In the genomic region with DNA sequence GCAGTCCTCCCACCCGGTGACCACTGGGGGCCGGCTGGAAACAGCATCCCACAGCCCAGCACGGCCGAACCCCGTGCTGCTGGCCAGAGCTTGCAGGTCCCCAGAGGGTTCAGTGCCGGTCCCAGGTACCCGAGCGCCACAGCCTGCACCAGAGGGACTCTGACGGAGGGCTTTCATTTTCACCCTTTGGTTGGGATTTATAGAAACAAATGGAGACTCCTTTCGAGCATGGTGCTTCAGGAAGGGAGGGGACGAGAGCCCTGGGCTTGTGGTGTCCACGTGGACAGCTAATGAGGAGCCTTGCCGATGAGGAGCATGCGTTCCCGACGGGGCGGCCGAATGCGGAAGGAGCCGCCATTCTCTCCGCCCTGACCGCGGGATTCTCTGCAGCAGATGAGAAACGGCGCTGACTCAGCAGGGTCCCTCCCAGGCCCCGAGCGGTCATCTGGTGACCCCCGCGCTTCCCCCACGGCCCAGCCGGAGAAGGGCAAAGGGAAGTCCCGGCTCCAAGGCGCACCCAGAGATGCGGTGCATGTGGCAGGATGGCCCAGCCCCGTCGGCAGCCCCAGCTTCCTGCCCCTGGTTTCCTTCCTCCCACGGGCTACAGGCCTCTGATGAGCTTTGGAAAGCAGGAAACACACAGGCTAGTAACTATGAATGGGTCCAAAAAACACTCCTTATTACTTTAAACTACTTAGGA, we compare ENCODE assay signal across 8 cellular contexts. TPM values are rescaled to one million over a fixed set of nuclear protein-coding genes. Genes with fewer than 3 reads are reported as not detected.
DNase-seq lines count a peak whose midpoint lies in the region; ATAC-seq and TF ChIP-seq lines count a peak whose summit lies in the region.

No MANE protein-coding gene starts in this region.

- intact Hi-C loops in heart left ventricle (cut with DNase I), result loop anchor here in 1 of 10 donors (2.0 kb wide), 1 partner anchor 199 kb away; no protein-coding TSS in a partner anchor

- H3K36me3 ChIP-seq in BJ (ENCODE audit: control insufficient read depth, insufficient read depth, low read length) (peaks cover 28% of the 10 kb centered on the region), heart left ventricle (peaks cover 0 to 65% (median 24%) of the 10 kb centered on the region in 9 donors)

- no peaks in the 10 kb centered on the region for H3K9me3 ChIP-seq in heart left ventricle

- H3K27me3 ChIP-seq in BJ (ENCODE audit: control insufficient read depth, insufficient read depth, low read length) (no peaks in the 10 kb centered on the region), heart left ventricle (no peaks in the 10 kb centered on the region)

- POLR2A ChIA-PET in BJ (lab: Charles Lee), result no interaction called here

- H3K4me3 ChIP-seq in BJ (ENCODE audit: low read depth, low read length) (peak overlapping the region; percentile 11; the same call in 1 of the 2 replicates), heart left ventricle (peak overlapping the region in 11 of 12 donors; percentile 23 to 58 (median 43))

- TF ChIP-seq CTCF in BJ (IDR thresholded peaks at IDR 0.05; ENCODE audit: insufficient read depth, low read depth, low read length), result 0 out of 2 replicates have a peak, but pooled peaks have one; percentile 6
- no peak for TF ChIP-seq CTCF in heart left ventricle (IDR thresholded peaks at IDR 0.05)

- ATAC-seq in heart left ventricle (peak; percentile 66 to 93 (median 88)), GM18870 (IDR thresholded peaks at IDR 0.05; ENCODE audit: unreplicated experiment) (no peak), HG02763 (IDR thresholded peaks at IDR 0.05; ENCODE audit: unreplicated experiment) (no peak)

- DNase-seq in BJ (ENCODE audit: low read depth) (no peak), NOMO-1 (lab: John Stamatoyannopoulos, UW; ENCODE audit: unreplicated experiment in 2 of 2) (peak; percentile 70 to 71), heart left ventricle (peak; percentile 86 to 92 (median 89)), NCI-H748 treated with DMSO at 0.1 percent for 48 hours (lab: John Stamatoyannopoulos, UW) (no peak)
- peak; percentile 85 for DNase-seq in activated effector memory CD4-positive, alpha-beta T cell treated with anti-CD3 and anti-CD28 coated beads, Interleukin-2, amount 50 U/mL, for 16 hours
- DNase-seq in stimulated activated CD4-positive, alpha-beta T cell treated with anti-CD3 and anti-CD28 coated beads, Interleukin-12 subunit alpha, Interleukin-12 subunit beta, amount 100 ng/mL, for 48 hours (ENCODE audit: low read depth in 2 of 3, low spot score in 1 of 3), result peak; percentile 52 to 65 (median 62)

- peak overlapping the region; percentile 71 to 94 (median 82) for H3K27ac ChIP-seq in heart left ventricle

- TF ChIP-seq POLR2A in heart left ventricle (IDR thresholded peaks at IDR 0.05), result no peak

- CTCF ChIA-PET in BJ (lab: Yijun Ruan, JAX), result interaction anchor here (1.1 kb wide), 1 partner anchor 17 kb away, joined by 3 read pairs; no protein-coding TSS in a partner anchor

- peaks cover 4 to 55% (median 28%) of the 10 kb centered on the region in 12 donors for H3K4me1 ChIP-seq in heart left ventricle

- WGBS in heart left ventricle, 4 donors, result 26 to 37% (median 31%) methylated on average over 29 to 37 of the region's 37 CpGs

RNA-seq across cellular contexts. Expression of a gene that starts 9.8 kb away (rescaled TPM):
- 34.6 and 55.4 TPM in 2 replicates for polyA plus RNA-seq in BJ (2011; rRNA removed)
- polyA minus RNA-seq in BJ (2011; rRNA and poly(A)+ RNA removed), result 49.8 and 63.7 TPM in 2 replicates
- total RNA-seq in heart left ventricle, result 10 to 100 TPM; 27.4 to 67.7 (median 43.1) TPM
- 10 to 100 TPM; 48.0 to 63.3 TPM for polyA plus RNA-seq in heart left ventricle

RNA-seq across cellular contexts. Expression of a gene that starts 46.2 kb away (rescaled TPM):
- polyA plus RNA-seq in BJ (2011; rRNA removed) (70.8 and 130 TPM in 2 replicates), heart left ventricle (10 to 100 TPM; 26.7 to 51.9 TPM)
- 12.1 and 14.0 TPM in 2 replicates for polyA minus RNA-seq in BJ (2011; rRNA and poly(A)+ RNA removed)
- total RNA-seq in heart left ventricle, result 10 to 100 TPM; 31.8 to 77.1 (median 50.2) TPM

RNA-seq across cellular contexts. Expression of a gene that starts 46.5 kb away (rescaled TPM):
- polyA plus RNA-seq in BJ (2011; rRNA removed), result 7.5 and 19.4 TPM in 2 replicates
- 4.6 and 8.3 TPM in 2 replicates for polyA minus RNA-seq in BJ (2011; rRNA and poly(A)+ RNA removed)
- total RNA-seq in heart left ventricle, result 10 to 100 TPM in 5 of 9 donors, 1 to 10 TPM in 4; 6.8 to 16.0 (median 10.2) TPM
- 10 to 100 TPM; 12.4 to 14.4 TPM for polyA plus RNA-seq in heart left ventricle

Comparison
In these comparisons a context has a peak if more than half of its experiments do, and no peak if none do; other contexts are left out.
1. DNase-seq: peak in NOMO-1 (2 of 2), activated effector memory CD4-positive, alpha-beta T cell treated with anti-CD3 and anti-CD28 coated beads, Interleukin-2, amount 50 U/mL, for 16 hours (single experiment), heart left ventricle (5 of 5) and stimulated activated CD4-positive, alpha-beta T cell treated with anti-CD3 and anti-CD28 coated beads, Interleukin-12 subunit alpha, Interleukin-12 subunit beta, amount 100 ng/mL, for 48 hours (3 of 3); none in BJ (single experiment) and NCI-H748 treated with DMSO at 0.1 percent for 48 hours (single experiment).
2. ATAC-seq: peak in heart left ventricle (4 of 4); none in GM18870 (single experiment) and HG02763 (single experiment).